In genomic region chr15:39589193-39589814, GRCh38 we compare ENCODE assay signal across 20 cellular contexts. TPM values are rescaled to one million over a fixed set of nuclear protein-coding genes. Genes with fewer than 3 reads are reported as not detected.
A peak's percentile ranks its signal among the peaks of the same experiment; 100 is the strongest.
DNase-seq lines count a peak whose midpoint lies in the region; ATAC-seq and TF ChIP-seq lines count a peak whose summit lies in the region.
"Had no signal": no experiment of that assay in that cellular context is flagged by ENCODE, and none has a peak within 500 bp of the region (broad histone marks: within the 10 kb centered on the region; RNA-seq: fewer than 3 reads in every experiment).

No MANE protein-coding gene starts in this region.

- in situ Hi-C loops in mammary epithelial cell (cut with MboI; ENCODE audit: low sequenced_read_pairs in 2 of 2) = loop anchor here (10.0 to 25.0 kb wide), 2 partner anchors 165 to 877 kb away; no protein-coding TSS in a partner anchor

- H3K27me3 ChIP-seq in mammary epithelial cell (ENCODE audit: insufficient read depth, low read length) = no peaks in the 10 kb centered on the region
- H3K27me3 ChIP-seq in breast epithelium = no peaks in the 10 kb centered on the region
- H3K27me3 ChIP-seq in mesenchymal stem cell (ENCODE audit: control insufficient read depth in 1 of 2, insufficient read depth in 1 of 2, low read length in 2 of 2) = no peaks in the 10 kb centered on the region
- H3K27me3 ChIP-seq: cardiac muscle cell, neural progenitor cell, SJSA1, stomach, upper lobe of left lung had no signal

- no peak for TF ChIP-seq POLR2A in breast epithelium (IDR thresholded peaks at IDR 0.05)
- no peak for TF ChIP-seq POLR2A in GM18505 (IDR thresholded peaks at IDR 0.05; ENCODE audit: borderline replicate concordance, extremely low read depth, insufficient read depth, insufficient read length)

- H3K36me3 ChIP-seq in mammary epithelial cell (ENCODE audit: insufficient read depth, low read length) (peaks cover 93% of the 10 kb centered on the region), breast epithelium (peaks cover 4% of the 10 kb centered on the region), mesenchymal stem cell (ENCODE audit: control insufficient read depth in 1 of 2, insufficient read depth in 2 of 2, low read depth in 1 of 2, low read length in 2 of 2) (peaks cover 57 to 100% of the 10 kb centered on the region in 2 experiments)
- H3K36me3 ChIP-seq: neural progenitor cell had no signal

- peaks cover 7% of the 10 kb centered on the region for H3K4me1 Mint-ChIP-seq in endothelial cell (ENCODE audit: unreplicated experiment)

- no peak overlapping the region for H2BK15ac ChIP-seq in mesenchymal stem cell (ENCODE audit: low read depth, poor library complexity, severe bottlenecking)

- H2BK5ac ChIP-seq in mesenchymal stem cell (ENCODE audit: low read depth, low read length, poor library complexity, severe bottlenecking) = no peak overlapping the region

- H3K4me2 ChIP-seq in mammary epithelial cell (ENCODE audit: insufficient read depth, low read depth, low read length) (peak overlapping the region; percentile 29), mesenchymal stem cell (ENCODE audit: low read length, poor library complexity, severe bottlenecking) (no peak overlapping the region)
- H3K4me2 ChIP-seq: neural progenitor cell had no signal

- intact Hi-C loops in mammary epithelial cell (cut with micrococcal nuclease) (no loop called here), breast epithelium (cut with DNase I; ENCODE audit: low total_unique reads) (loop anchor here (2.0 kb wide), 1 partner anchor 17 kb away; no protein-coding TSS in a partner anchor)

- H2BK12ac ChIP-seq in mesenchymal stem cell (ENCODE audit: low read length in 2 of 2) = no peak overlapping the region

- peaks cover 42% of the 10 kb centered on the region for H4K20me1 ChIP-seq in mammary epithelial cell (ENCODE audit: insufficient read depth, low read length)

- no TSS peak for BruUV-seq in mammary epithelial cell (replicated peaks; lab: Mats Ljungman, UMichigan)

- no peak for TF ChIP-seq CTCF in mammary epithelial cell (conservative IDR thresholded peaks at IDR 0.05 in 1 of 2, IDR thresholded peaks at IDR 0.05 in 1 of 2; ENCODE audit: extremely low read depth in 1 of 2, insufficient read depth in 1 of 2, low read depth in 1 of 2, low read length in 2 of 2)
- TF ChIP-seq CTCF in breast epithelium (IDR thresholded peaks at IDR 0.05) = no peak
- no peak for TF ChIP-seq CTCF in endothelial cell (IDR thresholded peaks at IDR 0.05; ENCODE audit: unreplicated experiment)

- WGBS in mammary epithelial cell (ENCODE audit: low coverage, missing lambda C conversion rate) = 73% methylated on average over 11 of the region's 14 CpGs
- WGBS in mesenchymal stem cell = 90% methylated on average over 13 of the region's 14 CpGs

- no peak overlapping the region for H3K18ac ChIP-seq in mesenchymal stem cell (ENCODE audit: low read depth in 1 of 2, low read length in 2 of 2)

- H2AFZ ChIP-seq in mammary epithelial cell (ENCODE audit: low read depth, low read length) (no peak overlapping the region), mesenchymal stem cell (ENCODE audit: low read depth, low read length) (no peak overlapping the region)
- H2AFZ ChIP-seq: neural progenitor cell had no signal

- no peak for ATAC-seq in GM18907 (IDR thresholded peaks at IDR 0.05; ENCODE audit: unreplicated experiment)
- ATAC-seq in GM18505 (IDR thresholded peaks at IDR 0.05; ENCODE audit: unreplicated experiment) = no peak
- ATAC-seq: T-helper 17 cell had no signal

- H3K9me3 ChIP-seq in mammary epithelial cell (replicated peaks; ENCODE audit: insufficient read depth, low read length) (no peaks in the 10 kb centered on the region), breast epithelium (no peaks in the 10 kb centered on the region), mesenchymal stem cell (ENCODE audit: control insufficient read depth, low read length) (no peaks in the 10 kb centered on the region)
- H3K9me3 ChIP-seq: stomach, upper lobe of left lung had no signal

- H3K79me2 ChIP-seq in mammary epithelial cell (ENCODE audit: insufficient read depth, low read length) = peaks cover 85% of the 10 kb centered on the region

- H3K4me1 ChIP-seq in mammary epithelial cell (ENCODE audit: insufficient read depth, low read length) (peaks cover 37% of the 10 kb centered on the region), breast epithelium (peaks cover 7 to 9% of the 10 kb centered on the region in 2 donors), mesenchymal stem cell (ENCODE audit: control insufficient read depth, insufficient read depth, low read depth, low read length) (peaks cover 32% of the 10 kb centered on the region)
- H3K4me1 ChIP-seq: neural progenitor cell had no signal

- DNase-seq in mammary epithelial cell (peak; percentile 26), breast epithelium (ENCODE audit: low spot score in 2 of 2) (no peak), endothelial cell (ENCODE audit: low spot score) (no peak), mesenchymal stem cell (no peak), NCI-H1436 treated with DMSO at 0.1 percent for 48 hours (lab: John Stamatoyannopoulos, UW) (no peak)
- DNase-seq in stimulated activated CD4-positive, alpha-beta T cell treated with anti-CD3 and anti-CD28 coated beads, Interleukin-2, amount 100 ng/mL, for 24 hours = no peak
- DNase-seq: activated CD4-positive, alpha-beta T cell treated with anti-CD3 and anti-CD28 coated beads, Interleukin-2, amount 50 U/mL, for 48 hours; activated gamma-delta T cell treated with Interleukin-2 at 50 U/mL for 16 hours; C1 segment of cervical spinal cord; DMS 273 treated with DMSO at 0.1 percent for 48 hours; GDM1; stomach; T-helper 17 cell had no signal

- CTCF ChIA-PET in mammary epithelial cell (lab: Charles Lee; ENCODE audit: low non-redundant PET) = no interaction called here

- H3K9me3 Mint-ChIP-seq in endothelial cell (ENCODE audit: unreplicated experiment) = no peaks in the 10 kb centered on the region
- H3K9me3 Mint-ChIP-seq: neural progenitor cell had no signal

- H3K79me1 ChIP-seq in mesenchymal stem cell (replicated peaks; ENCODE audit: low read length, poor library complexity, severe bottlenecking) = peaks cover 2% of the 10 kb centered on the region

- H2AK5ac ChIP-seq in mesenchymal stem cell (ENCODE audit: low read length, severe bottlenecking) = no peak overlapping the region

- no peak overlapping the region for H4K8ac ChIP-seq in mesenchymal stem cell (ENCODE audit: low read length)

- peak overlapping the region in 1 of 3 experiments; percentile 23 for H3K4me3 ChIP-seq in mammary epithelial cell (replicated peaks in 1 of 3; ENCODE audit: insufficient read depth in 1 of 3, low read depth in 2 of 3, low read length in 3 of 3)
- peak overlapping the region in 1 of 3 donors; percentile 88 for H3K4me3 ChIP-seq in breast epithelium
- no peak overlapping the region for H3K4me3 ChIP-seq in mesenchymal stem cell (ENCODE audit: insufficient read depth in 1 of 2, low read depth in 1 of 2, low read length in 2 of 2)
- H3K4me3 ChIP-seq: cardiac muscle cell, neural progenitor cell, SJSA1, upper lobe of left lung had no signal

- peaks cover 5% of the 10 kb centered on the region for H3K36me3 Mint-ChIP-seq in endothelial cell (ENCODE audit: low read depth, unreplicated experiment)

- no peak overlapping the region for H4K91ac ChIP-seq in mesenchymal stem cell (ENCODE audit: low read length)

- no peak overlapping the region for H3K27ac Mint-ChIP-seq in endothelial cell (ENCODE audit: unreplicated experiment)
- H3K27ac Mint-ChIP-seq: neural progenitor cell, T-helper 17 cell had no signal

- H3K9ac ChIP-seq in mammary epithelial cell (ENCODE audit: insufficient read depth, low read length) (no peak overlapping the region), mesenchymal stem cell (ENCODE audit: low read length) (no peak overlapping the region)
- H3K9ac ChIP-seq: neural progenitor cell had no signal

- no peak overlapping the region for H2BK120ac ChIP-seq in mesenchymal stem cell (ENCODE audit: low read depth, low read length)

- dilution Hi-C loops in mammary epithelial cell (cut with HindIII; ENCODE audit: low sequenced_read_pairs) = no loop called here

- H3K27ac ChIP-seq in mammary epithelial cell (ENCODE audit: insufficient read depth, low read depth, low read length) (no peak overlapping the region), breast epithelium (no peak overlapping the region), mesenchymal stem cell (ENCODE audit: low read length, poor library complexity, severe bottlenecking) (peak overlapping the region; percentile 18)
- H3K27ac ChIP-seq: 22Rv1, cardiac muscle cell, neural progenitor cell, SJSA1, stomach, upper lobe of left lung had no signal

- no peak overlapping the region for H3K14ac ChIP-seq in mesenchymal stem cell (ENCODE audit: low read length in 2 of 2)

- no peak overlapping the region for H3K4ac ChIP-seq in mesenchymal stem cell (ENCODE audit: low read depth in 1 of 2, low read length in 2 of 2)

- peak overlapping the region; percentile 32 for H3K4me3 Mint-ChIP-seq in endothelial cell (ENCODE audit: unreplicated experiment)
- H3K4me3 Mint-ChIP-seq: neural progenitor cell, T-helper 17 cell had no signal

- no peak overlapping the region for H3K23ac ChIP-seq in mesenchymal stem cell (ENCODE audit: low read length in 2 of 2)

- H3K27me3 Mint-ChIP-seq in endothelial cell (ENCODE audit: unreplicated experiment) = no peaks in the 10 kb centered on the region
- H3K27me3 Mint-ChIP-seq: T-helper 17 cell had no signal

RNA-seq across cellular contexts. Expression of gene THBS1, which starts 8.4 kb away (rescaled TPM):
- over 10,000 TPM in 1 of 2 donors, 1,000 to 10,000 TPM in 1; 3,517 to 11,760 TPM for total RNA-seq in mammary epithelial cell
- polyA plus RNA-seq in mammary epithelial cell = 909 TPM
- 7,367 TPM for polyA minus RNA-seq in mammary epithelial cell
- 100 to 1,000 TPM; 106 to 623 (median 386) TPM for total RNA-seq in breast epithelium
- 8.2 TPM for total RNA-seq in endothelial cell (ENCODE audit: unreplicated experiment)
- polyA plus RNA-seq in mesenchymal stem cell (2013, experiment 1 of 2) = 229 TPM
- polyA plus RNA-seq in mesenchymal stem cell (2013, experiment 2 of 2) = 221 TPM

Comparison
In these comparisons a context has a peak if more than half of its experiments do, and no peak if none do; other contexts are left out.
1. RNA of gene THBS1, which starts 8.4 kb away (total RNA-seq): 3,517 to 11,760 TPM in mammary epithelial cell and 106 to 623 TPM in breast epithelium; 8.2 TPM in endothelial cell (single experiment); every median in the first group is over 10 times any median in the second.